1 cellular context compared by ENCODE assay signal in the genomic region with DNA sequence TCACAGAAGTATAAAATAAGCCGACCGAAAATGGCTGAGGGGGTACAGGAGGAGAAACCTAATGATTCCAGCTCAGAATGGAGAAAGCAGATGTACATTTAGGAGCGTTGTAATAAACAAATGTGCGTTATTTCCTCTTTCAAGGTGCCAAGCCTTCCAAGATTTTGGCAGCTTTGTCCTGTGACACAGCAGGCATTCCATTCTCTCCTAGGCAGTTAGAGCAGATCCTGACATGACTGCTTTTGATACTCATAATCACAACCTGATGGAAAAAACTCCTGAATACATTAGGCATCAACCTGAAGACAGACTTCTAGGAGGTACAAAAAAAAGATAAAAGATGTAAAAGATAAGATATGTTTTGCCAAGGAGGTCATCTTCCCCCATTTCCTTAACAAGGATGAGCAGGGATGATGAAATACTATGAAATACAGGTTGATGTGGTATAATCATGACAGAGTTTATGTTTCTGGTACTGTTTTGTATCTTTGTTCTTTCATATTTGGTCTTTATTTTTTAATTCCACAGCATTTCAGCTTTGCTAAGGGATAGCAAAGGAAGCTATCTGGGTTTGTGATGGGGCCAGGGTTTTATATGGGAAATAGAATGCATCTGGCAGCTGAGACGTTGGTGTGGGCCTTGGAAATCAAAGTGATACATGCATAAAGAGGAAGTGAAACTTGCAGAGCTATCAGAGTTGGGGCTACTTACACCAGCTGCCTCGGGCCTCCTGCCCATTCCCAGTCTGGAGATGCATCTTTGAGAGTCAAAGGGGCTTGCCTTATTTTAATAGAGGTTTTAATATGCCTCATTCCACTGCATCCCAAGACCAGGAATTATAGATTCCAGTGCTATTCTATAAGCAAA.
TF ChIP-seq lines count a peak whose summit lies in the region.

No MANE protein-coding gene starts in this region.

TF ChIP-seq in GM12878, 131 proteins besides CTCF, POLR2A, EP300 and RAD21 (continued from another document):
- no peak for TF ChIP-seq IRF3 (IDR thresholded peaks at IDR 0.05)
- no peak for TF ChIP-seq KAT2A (conservative IDR thresholded peaks at IDR 0.05; ENCODE audit: control insufficient read depth, low read depth, low read length)
- TF ChIP-seq HDAC2 (IDR thresholded peaks at IDR 0.05): no peak
- TF ChIP-seq MYC (IDR thresholded peaks at IDR 0.05; ENCODE audit: insufficient read depth, insufficient read length, insufficient replicate concordance, low read length, severe bottlenecking): no peak
- no peak for TF ChIP-seq NFIC (IDR thresholded peaks at IDR 0.05; ENCODE audit: low read depth, low read length)
- TF ChIP-seq SUPT20H (IDR thresholded peaks at IDR 0.05; ENCODE audit: borderline replicate concordance, control insufficient read depth, low read depth, low read length): no peak
- TF ChIP-seq IKZF1 (conservative IDR thresholded peaks at IDR 0.05): 0 out of 2 replicates have a peak, but pooled peaks have one; percentile 22
- peak; percentile 98 for TF ChIP-seq SPI1 (IDR thresholded peaks at IDR 0.05; ENCODE audit: borderline replicate concordance, insufficient read depth, low read depth, low read length)
- TF ChIP-seq POLR2AphosphoS5 (IDR thresholded peaks at IDR 0.05; ENCODE audit: low read length): no peak
- no peak for TF ChIP-seq BCLAF1 (IDR thresholded peaks at IDR 0.05)
- no peak for TF ChIP-seq KDM1A (IDR thresholded peaks at IDR 0.05; ENCODE audit: borderline replicate concordance)
- no peak for TF ChIP-seq PBX3 (IDR thresholded peaks at IDR 0.05; ENCODE audit: insufficient replicate concordance, low read depth, low read length)
- no peak for TF ChIP-seq ZNF622 (IDR thresholded peaks at IDR 0.05)
- no peak for TF ChIP-seq RBBP5 (conservative IDR thresholded peaks at IDR 0.05)
- no peak for TF ChIP-seq SP1 (IDR thresholded peaks at IDR 0.05; ENCODE audit: low read depth, low read length)
TF ChIP-seq in GM12878: peak in this region for 3.
